1 cellular context compared by ENCODE assay signal in the genomic region with DNA sequence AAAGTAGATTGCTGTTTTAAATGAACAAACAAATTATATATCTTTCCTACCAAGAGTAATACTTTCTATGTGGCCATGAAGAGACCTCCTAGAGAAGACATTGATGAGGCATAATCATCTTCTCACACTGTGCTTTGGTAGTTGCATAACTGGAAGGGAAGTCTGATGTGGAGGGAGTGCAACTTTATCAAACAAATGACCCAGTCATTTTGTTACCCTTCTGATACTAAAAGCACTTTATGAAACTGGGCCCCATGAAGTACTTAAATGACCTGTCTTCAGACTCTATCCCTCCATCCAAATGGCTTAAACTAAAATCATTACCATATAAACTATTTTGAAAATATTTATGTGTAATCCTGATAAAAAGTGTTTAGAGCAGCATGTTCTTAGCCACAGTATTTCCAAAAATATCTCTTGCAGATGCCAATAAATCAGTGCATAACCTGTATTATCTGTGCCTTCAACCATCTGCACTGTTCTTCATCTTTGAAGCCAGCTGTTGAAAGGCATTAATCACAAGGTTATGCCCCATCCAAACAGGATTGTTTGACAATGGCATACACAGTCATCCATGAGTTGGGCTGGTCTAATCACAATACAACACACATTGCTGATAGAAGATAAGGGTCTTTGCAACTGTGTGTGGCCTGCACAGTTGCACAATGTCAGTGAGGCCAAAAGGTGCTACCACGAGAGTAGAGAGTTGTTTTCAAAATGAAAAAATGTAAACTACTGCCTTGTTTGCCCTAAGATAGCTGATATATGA.
TF ChIP-seq lines count a peak whose summit lies in the region.

No MANE protein-coding gene starts in this region.

TF ChIP-seq in HepG2, 621 proteins besides CTCF, POLR2A, EP300 and RAD21 (continued from another document):
- TF ChIP-seq, protein P1, sequence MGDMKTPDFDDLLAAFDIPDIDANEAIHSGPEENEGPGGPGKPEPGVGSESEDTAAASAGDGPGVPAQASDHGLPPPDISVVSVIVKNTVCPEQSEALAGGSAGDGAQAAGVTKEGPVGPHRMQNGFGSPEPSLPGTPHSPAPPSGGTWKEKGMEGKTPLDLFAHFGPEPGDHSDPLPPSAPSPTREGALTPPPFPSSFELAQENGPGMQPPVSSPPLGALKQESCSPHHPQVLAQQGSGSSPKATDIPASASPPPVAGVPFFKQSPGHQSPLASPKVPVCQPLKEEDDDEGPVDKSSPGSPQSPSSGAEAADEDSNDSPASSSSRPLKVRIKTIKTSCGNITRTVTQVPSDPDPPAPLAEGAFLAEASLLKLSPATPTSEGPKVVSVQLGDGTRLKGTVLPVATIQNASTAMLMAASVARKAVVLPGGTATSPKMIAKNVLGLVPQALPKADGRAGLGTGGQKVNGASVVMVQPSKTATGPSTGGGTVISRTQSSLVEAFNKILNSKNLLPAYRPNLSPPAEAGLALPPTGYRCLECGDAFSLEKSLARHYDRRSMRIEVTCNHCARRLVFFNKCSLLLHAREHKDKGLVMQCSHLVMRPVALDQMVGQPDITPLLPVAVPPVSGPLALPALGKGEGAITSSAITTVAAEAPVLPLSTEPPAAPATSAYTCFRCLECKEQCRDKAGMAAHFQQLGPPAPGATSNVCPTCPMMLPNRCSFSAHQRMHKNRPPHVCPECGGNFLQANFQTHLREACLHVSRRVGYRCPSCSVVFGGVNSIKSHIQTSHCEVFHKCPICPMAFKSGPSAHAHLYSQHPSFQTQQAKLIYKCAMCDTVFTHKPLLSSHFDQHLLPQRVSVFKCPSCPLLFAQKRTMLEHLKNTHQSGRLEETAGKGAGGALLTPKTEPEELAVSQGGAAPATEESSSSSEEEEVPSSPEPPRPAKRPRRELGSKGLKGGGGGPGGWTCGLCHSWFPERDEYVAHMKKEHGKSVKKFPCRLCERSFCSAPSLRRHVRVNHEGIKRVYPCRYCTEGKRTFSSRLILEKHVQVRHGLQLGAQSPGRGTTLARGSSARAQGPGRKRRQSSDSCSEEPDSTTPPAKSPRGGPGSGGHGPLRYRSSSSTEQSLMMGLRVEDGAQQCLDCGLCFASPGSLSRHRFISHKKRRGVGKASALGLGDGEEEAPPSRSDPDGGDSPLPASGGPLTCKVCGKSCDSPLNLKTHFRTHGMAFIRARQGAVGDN (CRISPR knock-in tag; IDR thresholded peaks at IDR 0.05): no peak
- TF ChIP-seq GFI1 (CRISPR knock-in tag; IDR thresholded peaks at IDR 0.05; ENCODE audit: borderline replicate concordance) (peak; percentile 37; the same call in 1 of the 2 replicates), HOXD1 (CRISPR knock-in tag; IDR thresholded peaks at IDR 0.05) (no peak), SMAD9 (CRISPR knock-in tag; IDR thresholded peaks at IDR 0.05) (no peak), SOX13 (IDR thresholded peaks at IDR 0.05) (no peak), SOX13 (CRISPR knock-in tag; conservative IDR thresholded peaks at IDR 0.05 in 1 of 2, IDR thresholded peaks at IDR 0.05 in 1 of 2) (peak in 1 of 2 experiments; percentile 60; a peak in 2 of 4 replicates), HMG20B (CRISPR knock-in tag; conservative IDR thresholded peaks at IDR 0.05) (0 out of 2 replicates have a peak, but pooled peaks have one; percentile 18), ZNF557 (CRISPR knock-in tag; IDR thresholded peaks at IDR 0.05) (no peak), CEBPG (CRISPR knock-in tag; IDR thresholded peaks at IDR 0.05) (peak; percentile 27; the same call in 1 of the 2 replicates)
- TF ChIP-seq, protein P2, sequence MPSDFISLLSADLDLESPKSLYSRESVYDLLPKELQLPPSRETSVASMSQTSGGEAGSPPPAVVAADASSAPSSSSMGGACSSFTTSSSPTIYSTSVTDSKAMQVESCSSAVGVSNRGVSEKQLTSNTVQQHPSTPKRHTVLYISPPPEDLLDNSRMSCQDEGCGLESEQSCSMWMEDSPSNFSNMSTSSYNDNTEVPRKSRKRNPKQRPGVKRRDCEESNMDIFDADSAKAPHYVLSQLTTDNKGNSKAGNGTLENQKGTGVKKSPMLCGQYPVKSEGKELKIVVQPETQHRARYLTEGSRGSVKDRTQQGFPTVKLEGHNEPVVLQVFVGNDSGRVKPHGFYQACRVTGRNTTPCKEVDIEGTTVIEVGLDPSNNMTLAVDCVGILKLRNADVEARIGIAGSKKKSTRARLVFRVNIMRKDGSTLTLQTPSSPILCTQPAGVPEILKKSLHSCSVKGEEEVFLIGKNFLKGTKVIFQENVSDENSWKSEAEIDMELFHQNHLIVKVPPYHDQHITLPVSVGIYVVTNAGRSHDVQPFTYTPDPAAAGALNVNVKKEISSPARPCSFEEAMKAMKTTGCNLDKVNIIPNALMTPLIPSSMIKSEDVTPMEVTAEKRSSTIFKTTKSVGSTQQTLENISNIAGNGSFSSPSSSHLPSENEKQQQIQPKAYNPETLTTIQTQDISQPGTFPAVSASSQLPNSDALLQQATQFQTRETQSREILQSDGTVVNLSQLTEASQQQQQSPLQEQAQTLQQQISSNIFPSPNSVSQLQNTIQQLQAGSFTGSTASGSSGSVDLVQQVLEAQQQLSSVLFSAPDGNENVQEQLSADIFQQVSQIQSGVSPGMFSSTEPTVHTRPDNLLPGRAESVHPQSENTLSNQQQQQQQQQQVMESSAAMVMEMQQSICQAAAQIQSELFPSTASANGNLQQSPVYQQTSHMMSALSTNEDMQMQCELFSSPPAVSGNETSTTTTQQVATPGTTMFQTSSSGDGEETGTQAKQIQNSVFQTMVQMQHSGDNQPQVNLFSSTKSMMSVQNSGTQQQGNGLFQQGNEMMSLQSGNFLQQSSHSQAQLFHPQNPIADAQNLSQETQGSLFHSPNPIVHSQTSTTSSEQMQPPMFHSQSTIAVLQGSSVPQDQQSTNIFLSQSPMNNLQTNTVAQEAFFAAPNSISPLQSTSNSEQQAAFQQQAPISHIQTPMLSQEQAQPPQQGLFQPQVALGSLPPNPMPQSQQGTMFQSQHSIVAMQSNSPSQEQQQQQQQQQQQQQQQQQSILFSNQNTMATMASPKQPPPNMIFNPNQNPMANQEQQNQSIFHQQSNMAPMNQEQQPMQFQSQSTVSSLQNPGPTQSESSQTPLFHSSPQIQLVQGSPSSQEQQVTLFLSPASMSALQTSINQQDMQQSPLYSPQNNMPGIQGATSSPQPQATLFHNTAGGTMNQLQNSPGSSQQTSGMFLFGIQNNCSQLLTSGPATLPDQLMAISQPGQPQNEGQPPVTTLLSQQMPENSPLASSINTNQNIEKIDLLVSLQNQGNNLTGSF (CRISPR knock-in tag; IDR thresholded peaks at IDR 0.05): no peak
- TF ChIP-seq, protein P3, sequence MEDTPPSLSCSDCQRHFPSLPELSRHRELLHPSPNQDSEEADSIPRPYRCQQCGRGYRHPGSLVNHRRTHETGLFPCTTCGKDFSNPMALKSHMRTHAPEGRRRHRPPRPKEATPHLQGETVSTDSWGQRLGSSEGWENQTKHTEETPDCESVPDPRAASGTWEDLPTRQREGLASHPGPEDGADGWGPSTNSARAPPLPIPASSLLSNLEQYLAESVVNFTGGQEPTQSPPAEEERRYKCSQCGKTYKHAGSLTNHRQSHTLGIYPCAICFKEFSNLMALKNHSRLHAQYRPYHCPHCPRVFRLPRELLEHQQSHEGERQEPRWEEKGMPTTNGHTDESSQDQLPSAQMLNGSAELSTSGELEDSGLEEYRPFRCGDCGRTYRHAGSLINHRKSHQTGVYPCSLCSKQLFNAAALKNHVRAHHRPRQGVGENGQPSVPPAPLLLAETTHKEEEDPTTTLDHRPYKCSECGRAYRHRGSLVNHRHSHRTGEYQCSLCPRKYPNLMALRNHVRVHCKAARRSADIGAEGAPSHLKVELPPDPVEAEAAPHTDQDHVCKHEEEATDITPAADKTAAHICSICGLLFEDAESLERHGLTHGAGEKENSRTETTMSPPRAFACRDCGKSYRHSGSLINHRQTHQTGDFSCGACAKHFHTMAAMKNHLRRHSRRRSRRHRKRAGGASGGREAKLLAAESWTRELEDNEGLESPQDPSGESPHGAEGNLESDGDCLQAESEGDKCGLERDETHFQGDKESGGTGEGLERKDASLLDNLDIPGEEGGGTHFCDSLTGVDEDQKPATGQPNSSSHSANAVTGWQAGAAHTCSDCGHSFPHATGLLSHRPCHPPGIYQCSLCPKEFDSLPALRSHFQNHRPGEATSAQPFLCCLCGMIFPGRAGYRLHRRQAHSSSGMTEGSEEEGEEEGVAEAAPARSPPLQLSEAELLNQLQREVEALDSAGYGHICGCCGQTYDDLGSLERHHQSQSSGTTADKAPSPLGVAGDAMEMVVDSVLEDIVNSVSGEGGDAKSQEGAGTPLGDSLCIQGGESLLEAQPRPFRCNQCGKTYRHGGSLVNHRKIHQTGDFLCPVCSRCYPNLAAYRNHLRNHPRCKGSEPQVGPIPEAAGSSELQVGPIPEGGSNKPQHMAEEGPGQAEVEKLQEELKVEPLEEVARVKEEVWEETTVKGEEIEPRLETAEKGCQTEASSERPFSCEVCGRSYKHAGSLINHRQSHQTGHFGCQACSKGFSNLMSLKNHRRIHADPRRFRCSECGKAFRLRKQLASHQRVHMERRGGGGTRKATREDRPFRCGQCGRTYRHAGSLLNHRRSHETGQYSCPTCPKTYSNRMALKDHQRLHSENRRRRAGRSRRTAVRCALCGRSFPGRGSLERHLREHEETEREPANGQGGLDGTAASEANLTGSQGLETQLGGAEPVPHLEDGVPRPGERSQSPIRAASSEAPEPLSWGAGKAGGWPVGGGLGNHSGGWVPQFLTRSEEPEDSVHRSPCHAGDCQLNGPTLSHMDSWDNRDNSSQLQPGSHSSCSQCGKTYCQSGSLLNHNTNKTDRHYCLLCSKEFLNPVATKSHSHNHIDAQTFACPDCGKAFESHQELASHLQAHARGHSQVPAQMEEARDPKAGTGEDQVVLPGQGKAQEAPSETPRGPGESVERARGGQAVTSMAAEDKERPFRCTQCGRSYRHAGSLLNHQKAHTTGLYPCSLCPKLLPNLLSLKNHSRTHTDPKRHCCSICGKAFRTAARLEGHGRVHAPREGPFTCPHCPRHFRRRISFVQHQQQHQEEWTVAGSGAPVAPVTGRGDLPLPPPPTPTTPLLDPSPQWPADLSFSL (CRISPR knock-in tag; IDR thresholded peaks at IDR 0.05): no peak
- TF ChIP-seq, protein P4, sequence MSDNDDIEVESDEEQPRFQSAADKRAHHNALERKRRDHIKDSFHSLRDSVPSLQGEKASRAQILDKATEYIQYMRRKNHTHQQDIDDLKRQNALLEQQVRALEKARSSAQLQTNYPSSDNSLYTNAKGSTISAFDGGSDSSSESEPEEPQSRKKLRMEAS (IDR thresholded peaks at IDR 0.05): no peak
